12 cellular contexts compared by ENCODE assay signal in the genomic region with DNA sequence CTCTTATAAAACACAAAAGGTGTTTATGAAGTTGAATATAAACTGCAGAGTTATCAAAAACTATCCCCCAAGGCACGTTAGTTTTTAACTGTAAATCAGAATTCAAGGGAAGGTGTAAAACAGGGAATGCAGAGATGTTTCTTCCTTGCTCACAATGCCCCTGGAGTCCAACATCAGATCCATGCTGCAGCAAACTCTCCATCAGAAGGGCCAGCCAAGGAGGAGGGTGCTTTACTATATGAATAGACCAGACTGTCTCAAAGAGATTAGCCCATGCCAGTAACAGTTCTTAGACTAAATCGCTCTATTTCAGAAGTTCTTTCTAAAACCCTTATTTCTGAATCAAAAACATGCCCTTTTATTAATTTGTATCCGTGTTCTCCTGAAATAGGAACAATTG.
A peak's percentile ranks its signal among the peaks of the same experiment; 100 is the strongest.
DNase-seq lines count a peak whose midpoint lies in the region; ATAC-seq and TF ChIP-seq lines count a peak whose summit lies in the region.
"Had no signal": no experiment of that assay in that cellular context is flagged by ENCODE, and none has a peak within 500 bp of the region (broad histone marks: within the 10 kb centered on the region; RNA-seq: fewer than 3 reads in every experiment).

No MANE protein-coding gene starts in this region.

- H3K27me3 Mint-ChIP-seq in MCF 10A (ENCODE audit: insufficient read depth, unreplicated experiment) (no peaks in the 10 kb centered on the region), WTC11 (ENCODE audit: low read depth) (no peaks in the 10 kb centered on the region)
- no peaks in the 10 kb centered on the region for H3K27me3 Mint-ChIP-seq in activated naive CD8-positive, alpha-beta T cell treated with anti-CD3 and anti-CD28 coated beads, Interleukin-2, amount 50 U/mL, for 24 hours
- H3K27me3 Mint-ChIP-seq: effector memory CD8-positive, alpha-beta T cell; type B pancreatic cell had no signal

- TF ChIP-seq POLR2A in breast epithelium (IDR thresholded peaks at IDR 0.05) (no peak), thyroid gland (IDR thresholded peaks at IDR 0.05) (no peak)

- no peaks in the 10 kb centered on the region for H3K9me3 Mint-ChIP-seq in MCF 10A (ENCODE audit: unreplicated experiment)
- no peaks in the 10 kb centered on the region for H3K9me3 Mint-ChIP-seq in WTC11
- H3K9me3 Mint-ChIP-seq in activated naive CD8-positive, alpha-beta T cell treated with anti-CD3 and anti-CD28 coated beads, Interleukin-2, amount 50 U/mL, for 24 hours: no peaks in the 10 kb centered on the region
- H3K9me3 Mint-ChIP-seq: effector memory CD8-positive, alpha-beta T cell; type B pancreatic cell had no signal

- intact Hi-C loops in MCF 10A (cut with micrococcal nuclease) (loop anchor here (1.0 kb wide), 5 partner anchors 289 to 923 kb away; no protein-coding TSS in a partner anchor), breast epithelium (cut with DNase I; ENCODE audit: low total_unique reads) (no loop called here), left lung (cut with DNase I) (loop anchor here in 1 of 2 donors (10.0 kb wide), 1 partner anchor 144 kb away; no protein-coding TSS in a partner anchor), thyroid gland (cut with DNase I) (loop anchor here (10.0 kb wide), 1 partner anchor 154 kb away; no protein-coding TSS in a partner anchor)

- POLR2A ChIA-PET in MCF 10A (lab: Yijun Ruan, JAX) (interaction anchor here (1.0 to 1.4 kb wide), 2 partner anchors 831 to 833 kb away, joined by 4 to 5 read pairs; a partner anchor contains a TSS), WTC11 (lab: Charles Lee) (interaction anchor here (0.6 kb wide), 1 partner anchor 832 kb away, joined by 3 read pairs; no protein-coding TSS in a partner anchor)

- H3K4me3 Mint-ChIP-seq in MCF 10A (ENCODE audit: unreplicated experiment): no peak overlapping the region
- no peak overlapping the region for H3K4me3 Mint-ChIP-seq in WTC11
- H3K4me3 Mint-ChIP-seq in activated naive CD8-positive, alpha-beta T cell treated with anti-CD3 and anti-CD28 coated beads, Interleukin-2, amount 50 U/mL, for 24 hours: no peak overlapping the region
- H3K4me3 Mint-ChIP-seq: effector memory CD8-positive, alpha-beta T cell; type B pancreatic cell had no signal

- BruUV-seq in MCF 10A (replicated peaks; lab: Mats Ljungman, UMichigan): no TSS peak

- H3K27ac Mint-ChIP-seq in MCF 10A (ENCODE audit: low read depth, unreplicated experiment) (no peak overlapping the region), WTC11 (peak overlapping the region; percentile 4; the same call in 1 of the 2 replicates)
- no peak overlapping the region for H3K27ac Mint-ChIP-seq in activated naive CD8-positive, alpha-beta T cell treated with anti-CD3 and anti-CD28 coated beads, Interleukin-2, amount 50 U/mL, for 24 hours
- H3K27ac Mint-ChIP-seq: effector memory CD8-positive, alpha-beta T cell had no signal

- H3K27me3 ChIP-seq in breast epithelium (no peaks in the 10 kb centered on the region), left lung (no peaks in the 10 kb centered on the region), thyroid gland (no peaks in the 10 kb centered on the region)
- H3K27me3 ChIP-seq: ovary had no signal

- no peak overlapping the region for H3K4me3 ChIP-seq in breast epithelium
- no peak overlapping the region for H3K4me3 ChIP-seq in left lung
- no peak overlapping the region for H3K4me3 ChIP-seq in thyroid gland (replicated peaks in 1 of 3)
- H3K4me3 ChIP-seq: ovary had no signal

- WGBS in thyroid gland, 2 donors: 54 to 80% methylated on average over 3 of the region's 3 CpGs

- no peak for TF ChIP-seq CTCF in MCF 10A (IDR thresholded peaks at IDR 0.05; ENCODE audit: unreplicated experiment)
- TF ChIP-seq CTCF in breast epithelium (IDR thresholded peaks at IDR 0.05): no peak
- TF ChIP-seq CTCF in WTC11 (IDR thresholded peaks at IDR 0.05): no peak
- TF ChIP-seq CTCF in left lung (IDR thresholded peaks at IDR 0.05): no peak
- no peak for TF ChIP-seq CTCF in thyroid gland (IDR thresholded peaks at IDR 0.05)

- DNase-seq in MCF 10A (ENCODE audit: unreplicated experiment) (peak; percentile 9), breast epithelium (ENCODE audit: low spot score in 2 of 2) (no peak), WTC11 (ENCODE audit: low spot score) (no peak), left lung (no peak), thyroid gland (no peak), T-helper 1 cell (no peak), GM19238 (ENCODE audit: insufficient read length, low spot score) (no peak)
- DNase-seq in activated naive CD8-positive, alpha-beta T cell treated with anti-CD3 and anti-CD28 coated beads, Interleukin-2, amount 50 U/mL, for 24 hours: no peak

- no peaks in the 10 kb centered on the region for H3K9me3 ChIP-seq in breast epithelium
- no peaks in the 10 kb centered on the region for H3K9me3 ChIP-seq in left lung
- H3K9me3 ChIP-seq in thyroid gland: no peaks in the 10 kb centered on the region
- H3K9me3 ChIP-seq: ovary had no signal

- H3K4me1 ChIP-seq in breast epithelium (peaks cover 0 to 8% of the 10 kb centered on the region in 2 donors), left lung (peaks cover 0 to 7% of the 10 kb centered on the region in 2 donors), thyroid gland (peaks cover 24 to 25% of the 10 kb centered on the region in 2 donors)

- H3K36me3 ChIP-seq in breast epithelium (no peaks in the 10 kb centered on the region), left lung (no peaks in the 10 kb centered on the region), thyroid gland (no peaks in the 10 kb centered on the region)
- H3K36me3 ChIP-seq: ovary had no signal

- no peak overlapping the region for H3K27ac ChIP-seq in breast epithelium
- H3K27ac ChIP-seq in left lung: no peak overlapping the region
- peak overlapping the region in 2 of 3 donors; percentile 8 to 24 for H3K27ac ChIP-seq in thyroid gland
- H3K27ac ChIP-seq: C4-2B, ovary had no signal

- peaks cover 7% of the 10 kb centered on the region for H3K4me1 Mint-ChIP-seq in MCF 10A (ENCODE audit: insufficient read depth, unreplicated experiment)
- H3K4me1 Mint-ChIP-seq in WTC11: peaks cover 28% of the 10 kb centered on the region
- H3K4me1 Mint-ChIP-seq in activated naive CD8-positive, alpha-beta T cell treated with anti-CD3 and anti-CD28 coated beads, Interleukin-2, amount 50 U/mL, for 24 hours: no peaks in the 10 kb centered on the region

- peak; percentile 60; the same call in 1 of the 2 replicates for ATAC-seq in WTC11
- ATAC-seq in left lung: peak; percentile 31
- no peak for ATAC-seq in activated naive CD8-positive, alpha-beta T cell treated with anti-CD3 and anti-CD28 coated beads, Interleukin-2, amount 50 U/mL, for 24 hours

- H3K36me3 Mint-ChIP-seq in MCF 10A (ENCODE audit: insufficient read depth, unreplicated experiment): no peaks in the 10 kb centered on the region
- no peaks in the 10 kb centered on the region for H3K36me3 Mint-ChIP-seq in WTC11
- H3K36me3 Mint-ChIP-seq in activated naive CD8-positive, alpha-beta T cell treated with anti-CD3 and anti-CD28 coated beads, Interleukin-2, amount 50 U/mL, for 24 hours (ENCODE audit: low read depth): no peaks in the 10 kb centered on the region
- H3K36me3 Mint-ChIP-seq: type B pancreatic cell had no signal

- CTCF ChIA-PET in MCF 10A (lab: Yijun Ruan, JAX) (interaction anchor here (0.5 to 2.5 kb wide), 18 partner anchors 12 to 927 kb away, joined by 3 to 22 read pairs (median 4); no protein-coding TSS in a partner anchor), WTC11 (lab: Charles Lee) (interaction anchor here (1.0 to 1.3 kb wide), 4 partner anchors 251 to 386 kb away, joined by 3 to 4 read pairs (median 3); no protein-coding TSS in a partner anchor)

TF ChIP-seq in WTC11, 78 proteins besides CTCF, POLR2A, EP300 and RAD21:
- TF ChIP-seq HMGA2 (CRISPR knock-in tag; IDR thresholded peaks at IDR 0.05) (no peak), ZNF416 (CRISPR knock-in tag; IDR thresholded peaks at IDR 0.05) (no peak), RORB (CRISPR knock-in tag; IDR thresholded peaks at IDR 0.05) (no peak), JUN (CRISPR knock-in tag; IDR thresholded peaks at IDR 0.05) (no peak)
- TF ChIP-seq, protein P1, sequence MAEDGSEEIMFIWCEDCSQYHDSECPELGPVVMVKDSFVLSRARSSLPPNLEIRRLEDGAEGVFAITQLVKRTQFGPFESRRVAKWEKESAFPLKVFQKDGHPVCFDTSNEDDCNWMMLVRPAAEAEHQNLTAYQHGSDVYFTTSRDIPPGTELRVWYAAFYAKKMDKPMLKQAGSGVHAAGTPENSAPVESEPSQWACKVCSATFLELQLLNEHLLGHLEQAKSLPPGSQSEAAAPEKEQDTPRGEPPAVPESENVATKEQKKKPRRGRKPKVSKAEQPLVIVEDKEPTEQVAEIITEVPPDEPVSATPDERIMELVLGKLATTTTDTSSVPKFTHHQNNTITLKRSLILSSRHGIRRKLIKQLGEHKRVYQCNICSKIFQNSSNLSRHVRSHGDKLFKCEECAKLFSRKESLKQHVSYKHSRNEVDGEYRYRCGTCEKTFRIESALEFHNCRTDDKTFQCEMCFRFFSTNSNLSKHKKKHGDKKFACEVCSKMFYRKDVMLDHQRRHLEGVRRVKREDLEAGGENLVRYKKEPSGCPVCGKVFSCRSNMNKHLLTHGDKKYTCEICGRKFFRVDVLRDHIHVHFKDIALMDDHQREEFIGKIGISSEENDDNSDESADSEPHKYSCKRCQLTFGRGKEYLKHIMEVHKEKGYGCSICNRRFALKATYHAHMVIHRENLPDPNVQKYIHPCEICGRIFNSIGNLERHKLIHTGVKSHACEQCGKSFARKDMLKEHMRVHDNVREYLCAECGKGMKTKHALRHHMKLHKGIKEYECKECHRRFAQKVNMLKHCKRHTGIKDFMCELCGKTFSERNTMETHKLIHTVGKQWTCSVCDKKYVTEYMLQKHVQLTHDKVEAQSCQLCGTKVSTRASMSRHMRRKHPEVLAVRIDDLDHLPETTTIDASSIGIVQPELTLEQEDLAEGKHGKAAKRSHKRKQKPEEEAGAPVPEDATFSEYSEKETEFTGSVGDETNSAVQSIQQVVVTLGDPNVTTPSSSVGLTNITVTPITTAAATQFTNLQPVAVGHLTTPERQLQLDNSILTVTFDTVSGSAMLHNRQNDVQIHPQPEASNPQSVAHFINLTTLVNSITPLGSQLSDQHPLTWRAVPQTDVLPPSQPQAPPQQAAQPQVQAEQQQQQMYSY (CRISPR knock-in tag; IDR thresholded peaks at IDR 0.05): no peak
- TF ChIP-seq, protein P2, sequence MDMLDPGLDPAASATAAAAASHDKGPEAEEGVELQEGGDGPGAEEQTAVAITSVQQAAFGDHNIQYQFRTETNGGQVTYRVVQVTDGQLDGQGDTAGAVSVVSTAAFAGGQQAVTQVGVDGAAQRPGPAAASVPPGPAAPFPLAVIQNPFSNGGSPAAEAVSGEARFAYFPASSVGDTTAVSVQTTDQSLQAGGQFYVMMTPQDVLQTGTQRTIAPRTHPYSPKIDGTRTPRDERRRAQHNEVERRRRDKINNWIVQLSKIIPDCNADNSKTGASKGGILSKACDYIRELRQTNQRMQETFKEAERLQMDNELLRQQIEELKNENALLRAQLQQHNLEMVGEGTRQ (CRISPR knock-in tag; IDR thresholded peaks at IDR 0.05): no peak

Comparison
In these comparisons a context has a peak if more than half of its experiments do, and no peak if none do; other contexts are left out.
1. H3K27ac ChIP-seq: peak in thyroid gland (2 of 3); none in breast epithelium (0 of 2) and left lung (0 of 2).